ENCODE assay signal across 11 cellular contexts in the genomic region with DNA sequence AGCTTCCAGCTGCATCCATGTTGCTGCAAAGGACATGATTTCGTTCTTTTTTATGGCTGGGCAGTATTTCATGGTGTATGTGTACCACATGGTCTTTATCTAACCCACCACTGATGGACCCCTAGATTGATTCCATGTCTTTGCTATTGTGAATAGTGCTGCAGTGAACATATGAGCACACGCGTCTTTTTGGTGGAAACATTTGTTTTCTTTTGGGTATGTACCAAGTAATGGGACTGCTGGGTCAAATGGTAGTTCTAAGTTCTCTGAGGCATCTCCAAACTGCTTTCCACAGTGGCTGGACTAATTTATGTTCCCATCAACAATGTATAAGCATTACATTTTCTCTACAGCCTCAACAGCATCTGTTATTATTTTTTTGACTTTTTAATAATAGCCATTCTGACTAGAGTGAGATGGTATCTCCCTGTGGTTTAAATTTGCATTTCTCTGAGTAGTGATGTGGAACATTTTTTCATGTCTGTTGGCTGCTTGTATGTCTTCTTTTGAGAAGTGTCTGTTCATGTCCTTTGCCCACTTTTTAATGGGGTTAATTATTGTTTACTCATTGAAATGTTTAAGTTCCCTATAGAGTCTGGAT. TPM values are rescaled to one million over a fixed set of nuclear protein-coding genes. Genes with fewer than 3 reads are reported as not detected.
DNase-seq lines count a peak whose midpoint lies in the region; ATAC-seq and TF ChIP-seq lines count a peak whose summit lies in the region.
"Had no signal": no experiment of that assay in that cellular context is flagged by ENCODE, and none has a peak within 500 bp of the region (broad histone marks: within the 10 kb centered on the region; RNA-seq: fewer than 3 reads in every experiment).

No MANE protein-coding gene starts in this region.

- TF ChIP-seq POLR2A in Peyer's patch (IDR thresholded peaks at IDR 0.05): no peak

- H3K27ac ChIP-seq in HL-60 (replicated peaks) (0 out of 2 replicates have a peak overlapping the region, but pooled peaks have one; percentile 2), osteoblast (ENCODE audit: low read depth, low read length) (no peak overlapping the region), Peyer's patch (peak overlapping the region in 2 of 4 donors; percentile 46 to 47)
- H3K27ac ChIP-seq: heart left ventricle had no signal

- H3K36me3 ChIP-seq in osteoblast (ENCODE audit: insufficient read depth, low read length) (no peaks in the 10 kb centered on the region), Peyer's patch (no peaks in the 10 kb centered on the region)
- H3K36me3 ChIP-seq: heart left ventricle had no signal

- TF ChIP-seq CTCF in HL-60 (IDR thresholded peaks at IDR 0.05; ENCODE audit: insufficient read depth, low read length) (no peak), osteoblast (IDR thresholded peaks at IDR 0.05; ENCODE audit: extremely low read depth, low read depth, low read length) (no peak), Peyer's patch (IDR thresholded peaks at IDR 0.05) (no peak)

- H3K79me2 ChIP-seq in osteoblast (ENCODE audit: insufficient read depth, low read length): no peaks in the 10 kb centered on the region

- H3K9me3 ChIP-seq in osteoblast (ENCODE audit: low read depth, low read length) (no peaks in the 10 kb centered on the region), Peyer's patch (no peaks in the 10 kb centered on the region)
- H3K9me3 ChIP-seq: heart left ventricle had no signal

- peaks cover 5% of the 10 kb centered on the region for H3K4me1 ChIP-seq in osteoblast (ENCODE audit: insufficient read depth, low read length)
- H3K4me1 ChIP-seq in Peyer's patch: no peaks in the 10 kb centered on the region

- no peak for DNase-seq in HL-60 (ENCODE audit: low read depth in 1 of 2, low spot score in 1 of 2)
- DNase-seq in osteoblast (ENCODE audit: insufficient read length, low spot score, missing footprints): no peak
- no peak for DNase-seq in stimulated activated CD4-positive, alpha-beta T cell treated with anti-CD3 and anti-CD28 coated beads, Interleukin-1b, Interleukin-23, amount 100 ng/mL, for 48 hours
- DNase-seq in Peyer's patch: no peak
- no peak for DNase-seq in UCSD-AML1 (lab: John Stamatoyannopoulos, UW; ENCODE audit: unreplicated experiment)
- DNase-seq: heart left ventricle; stimulated activated CD4-positive, alpha-beta T cell treated with anti-CD3 and anti-CD28 coated beads, Interleukin-4, amount 100 ng/mL, for 1 hour had no signal

- no peak overlapping the region for H3K4me2 ChIP-seq in osteoblast (ENCODE audit: insufficient read depth, low read length)

- no peak overlapping the region for H3K4me3 ChIP-seq in HL-60 (replicated peaks; ENCODE audit: insufficient read depth, low read length)
- H3K4me3 ChIP-seq in osteoblast (ENCODE audit: insufficient read depth, low read length): no peak overlapping the region
- H3K4me3 ChIP-seq in Peyer's patch: no peak overlapping the region
- H3K4me3 ChIP-seq: heart left ventricle had no signal

- H2AFZ ChIP-seq in osteoblast (ENCODE audit: low read length): peak overlapping the region; percentile 66

- ATAC-seq in GM18909 (IDR thresholded peaks at IDR 0.05; ENCODE audit: poor library complexity, unreplicated experiment) (peak; percentile 88), HG02678 (IDR thresholded peaks at IDR 0.05; ENCODE audit: unreplicated experiment) (peak; percentile 86)
- ATAC-seq: heart left ventricle had no signal

- H3K27me3 ChIP-seq in HL-60 (ENCODE audit: insufficient read depth, poor library complexity, severe bottlenecking) (no peaks in the 10 kb centered on the region), osteoblast (ENCODE audit: insufficient read depth, low read length) (no peaks in the 10 kb centered on the region), Peyer's patch (no peaks in the 10 kb centered on the region)
- H3K27me3 ChIP-seq: heart left ventricle had no signal

- H4K20me1 ChIP-seq in osteoblast (ENCODE audit: insufficient read depth, low read length): no peaks in the 10 kb centered on the region

RNA-seq across cellular contexts. Expression of a gene that starts 6.8 kb away (rescaled TPM):
- total RNA-seq in osteoblast (0.59 TPM in 1 of 2 replicates, not detected in the other), Peyer's patch (not detected)
- total RNA-seq: activated CD8-positive, alpha-beta memory T cell treated with anti-CD3 and anti-CD28 coated beads for 36 hours; bronchial epithelial cell had no signal

RNA-seq across cellular contexts. Expression of a gene that starts 50.2 kb away (rescaled TPM):
- 65.1 and 71.7 TPM in 2 replicates for total RNA-seq in osteoblast
- 100 to 1,000 TPM in 3 of 4 donors, 10 to 100 TPM in 1; 93.5 to 280 (median 154) TPM for total RNA-seq in Peyer's patch
